ENCODE assay signal across 15 cellular contexts in the genomic region with DNA sequence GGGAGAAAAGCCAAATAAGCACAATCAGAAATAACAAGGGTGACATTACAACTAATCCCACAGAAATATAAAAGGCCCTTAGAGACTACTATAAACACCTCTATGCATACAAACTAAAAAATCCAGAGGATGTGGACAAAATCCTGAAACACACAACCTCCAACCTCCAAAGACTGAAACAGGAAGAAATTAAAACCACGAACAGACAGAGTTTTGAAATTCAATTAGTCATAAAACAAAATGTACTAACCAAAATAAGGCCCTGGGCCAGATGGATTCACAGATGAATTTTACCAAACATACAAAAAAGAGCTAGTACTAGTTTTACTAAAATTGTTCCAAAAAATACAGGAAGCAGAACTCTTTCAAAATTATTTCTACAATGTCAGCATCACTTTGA.
DNase-seq lines count a peak whose midpoint lies in the region; ATAC-seq and TF ChIP-seq lines count a peak whose summit lies in the region.
"Had no signal": no experiment of that assay in that cellular context is flagged by ENCODE, and none has a peak within 500 bp of the region (broad histone marks: within the 10 kb centered on the region; RNA-seq: fewer than 3 reads in every experiment).

No MANE protein-coding gene starts in this region.

- intact Hi-C loops in Right ventricle myocardium inferior (cut with DNase I) = no loop called here
- intact Hi-C loops in left cardiac atrium (cut with DNase I) = no loop called here

- TF ChIP-seq CTCF in OCI-LY3 (IDR thresholded peaks at IDR 0.05; ENCODE audit: low read depth, low read length) (no peak), coronary artery (IDR thresholded peaks at IDR 0.05) (no peak)

- DNase-seq in Right ventricle myocardium inferior (ENCODE audit: missing footprints) = no peak
- no peak for DNase-seq in left cardiac atrium
- DNase-seq in fibroblast of gingiva (ENCODE audit: low read depth) = peak; percentile 83
- peak; percentile 8 for DNase-seq in stromal cell of bone marrow (ENCODE audit: low read depth)
- DNase-seq in coronary artery (ENCODE audit: low spot score) = no peak
- DNase-seq in NCI-H748 treated with DMSO at 0.1 percent for 48 hours (lab: John Stamatoyannopoulos, UW) = no peak
- no peak for DNase-seq in effector memory CD8-positive, alpha-beta T cell
- DNase-seq: activated CD4-positive, alpha-beta T cell treated with anti-CD3 and anti-CD28 coated beads for 48 hours; activated T-cell treated with anti-CD3 and anti-CD28 coated beads, Interleukin-2, amount 50 U/mL, for 24 hours; esophagus squamous epithelium; NCI-H1048; nucleus accumbens had no signal

- peaks cover 4% of the 10 kb centered on the region; the same call in 1 of the 2 replicates for H3K4me1 ChIP-seq in OCI-LY3 (ENCODE audit: low read length)
- H3K4me1 ChIP-seq: A549, esophagus squamous epithelium had no signal

- H4K20me1 ChIP-seq in OCI-LY3 (ENCODE audit: insufficient read depth, low read length) = no peaks in the 10 kb centered on the region

- H3K27ac ChIP-seq in OCI-LY3 (ENCODE audit: low read length) = no peak overlapping the region
- H3K27ac ChIP-seq in coronary artery = no peak overlapping the region
- H3K27ac ChIP-seq: A549, esophagus squamous epithelium had no signal

- H3K4me3 ChIP-seq in OCI-LY3 (ENCODE audit: low read length) = no peak overlapping the region
- no peak overlapping the region for H3K4me3 ChIP-seq in coronary artery
- H3K4me3 ChIP-seq: A549, esophagus squamous epithelium had no signal

- ATAC-seq in Right ventricle myocardium inferior (peak; percentile 20), left cardiac atrium (no peak)
- no peak for ATAC-seq in effector memory CD8-positive, alpha-beta T cell (replicated peaks)
- ATAC-seq: A549 had no signal

- H3K36me3 ChIP-seq in OCI-LY3 (replicated peaks; ENCODE audit: low read depth, low read length) = no peaks in the 10 kb centered on the region
- H3K36me3 ChIP-seq: esophagus squamous epithelium had no signal

- H3K9ac ChIP-seq in OCI-LY3 (ENCODE audit: low read length) = no peak overlapping the region

- no peaks in the 10 kb centered on the region for H3K79me2 ChIP-seq in OCI-LY3 (ENCODE audit: low read length)

- peak overlapping the region; percentile 71 for H2AFZ ChIP-seq in OCI-LY3 (ENCODE audit: low read depth, low read length)

- H3K4me3 Mint-ChIP-seq in effector memory CD8-positive, alpha-beta T cell = no peak overlapping the region
- H3K4me3 Mint-ChIP-seq: activated T-cell treated with anti-CD3 and anti-CD28 coated beads, Interleukin-2, amount 50 U/mL, for 24 hours; dendritic cell treated with granulocyte-macrophage colony-stimulating factor and Interleukin-4, amounts not matched to agents 40 ng/mL and 50 ng/mL, for 4 days had no signal

- no peaks in the 10 kb centered on the region for H3K27me3 ChIP-seq in OCI-LY3 (ENCODE audit: low read depth, low read length)
- H3K27me3 ChIP-seq: esophagus squamous epithelium had no signal

- no peak overlapping the region for H3K27ac Mint-ChIP-seq in effector memory CD8-positive, alpha-beta T cell
- H3K27ac Mint-ChIP-seq: activated T-cell treated with anti-CD3 and anti-CD28 coated beads, Interleukin-2, amount 50 U/mL, for 24 hours; dendritic cell treated with granulocyte-macrophage colony-stimulating factor and Interleukin-4, amounts not matched to agents 40 ng/mL and 50 ng/mL, for 4 days had no signal

- H3K9me3 Mint-ChIP-seq in effector memory CD8-positive, alpha-beta T cell = peaks cover 2 to 7% of the 10 kb centered on the region in 2 donors
- H3K9me3 Mint-ChIP-seq: dendritic cell treated with granulocyte-macrophage colony-stimulating factor and Interleukin-4, amounts not matched to agents 40 ng/mL and 50 ng/mL, for 4 days had no signal

- no peaks in the 10 kb centered on the region for H3K27me3 Mint-ChIP-seq in effector memory CD8-positive, alpha-beta T cell
- H3K27me3 Mint-ChIP-seq: activated T-cell treated with anti-CD3 and anti-CD28 coated beads, Interleukin-2, amount 50 U/mL, for 24 hours; dendritic cell treated with granulocyte-macrophage colony-stimulating factor and Interleukin-4, amounts not matched to agents 40 ng/mL and 50 ng/mL, for 4 days had no signal

- H3K9me3 ChIP-seq in OCI-LY3 (ENCODE audit: insufficient read depth, low read length) = no peaks in the 10 kb centered on the region
- H3K9me3 ChIP-seq: A549, esophagus squamous epithelium had no signal

- H3K36me3 Mint-ChIP-seq in effector memory CD8-positive, alpha-beta T cell (ENCODE audit: insufficient read depth) = peaks cover 5% of the 10 kb centered on the region

- peak overlapping the region; percentile 7; the same call in 1 of the 2 replicates for H3K4me2 ChIP-seq in OCI-LY3 (ENCODE audit: low read length)
- H3K4me2 ChIP-seq: A549 had no signal

- H3K4me1 Mint-ChIP-seq in effector memory CD8-positive, alpha-beta T cell (ENCODE audit: low read depth in 2 of 2) = no peaks in the 10 kb centered on the region

Comparison
In these comparisons a context has a peak if more than half of its experiments do, and no peak if none do; other contexts are left out.
1. DNase-seq: peak in fibroblast of gingiva (single experiment) and stromal cell of bone marrow (single experiment); none in Right ventricle myocardium inferior (single experiment), left cardiac atrium (single experiment), coronary artery (single experiment), NCI-H748 treated with DMSO at 0.1 percent for 48 hours (single experiment) and effector memory CD8-positive, alpha-beta T cell (0 of 3).